Comparison of ENCODE assay signal across 29 cellular contexts in the genomic region with DNA sequence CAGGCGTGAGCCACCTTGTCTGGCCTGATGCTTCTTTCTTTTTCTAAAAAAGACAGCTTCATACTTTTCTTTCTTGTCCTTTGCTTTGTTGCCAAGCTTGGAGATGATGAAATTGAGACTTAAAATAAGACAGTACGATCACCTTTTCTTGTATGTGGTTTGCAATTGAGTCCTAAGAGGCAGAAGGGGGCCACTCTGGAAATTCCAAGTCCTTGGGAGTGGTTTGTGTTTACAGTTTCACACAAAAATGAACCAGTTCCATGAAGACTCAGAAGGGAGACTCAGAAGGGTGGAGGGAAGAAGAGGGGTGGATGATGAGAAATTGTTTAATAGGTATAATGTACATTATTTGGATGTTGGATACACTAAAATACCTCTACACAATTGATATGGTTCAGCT.
DNase-seq lines count a peak whose midpoint lies in the region; ATAC-seq and TF ChIP-seq lines count a peak whose summit lies in the region.
"Had no signal": no experiment of that assay in that cellular context is flagged by ENCODE, and none has a peak within 500 bp of the region (broad histone marks: within the 10 kb centered on the region; RNA-seq: fewer than 3 reads in every experiment).

No MANE protein-coding gene starts in this region.

- H2BK120ac ChIP-seq in IMR-90 (ENCODE audit: low read depth, low read length): peak overlapping the region; percentile 98

- H3K9me3 ChIP-seq in AG04450 (ENCODE audit: control insufficient read depth, insufficient read depth, low read length) (no peaks in the 10 kb centered on the region), IMR-90 (ENCODE audit: control insufficient read depth, insufficient read depth, low read length) (no peaks in the 10 kb centered on the region)
- H3K9me3 ChIP-seq: esophagus squamous epithelium, gastrocnemius medialis, vagina had no signal

- H3K56ac ChIP-seq in IMR-90 (ENCODE audit: extremely low read depth, insufficient read depth, low read length): peak overlapping the region; percentile 73; the same call in 1 of the 2 replicates

- CTCF ChIA-PET in AG04450 (lab: Charles Lee): no interaction called here
- CTCF ChIA-PET in IMR-90 (lab: Yijun Ruan, JAX): no interaction called here
- CTCF ChIA-PET in activated naive CD4-positive, alpha-beta T cell treated with anti-CD3 and anti-CD28 coated beads, Interleukin-2, amount 10 ng/mL, durations not matched to agents 7 days and 5 days (lab: Charles Lee): no interaction called here

- in situ Hi-C loops in IMR-90 (cut with MboI; ENCODE audit: low sequenced_read_pairs): no loop called here

- peaks cover 31% of the 10 kb centered on the region for H3K4me1 ChIP-seq in IMR-90 (ENCODE audit: control insufficient read depth, insufficient read depth, low read length)
- H3K4me1 ChIP-seq: esophagus squamous epithelium, gastrocnemius medialis, vagina had no signal

- H3K9me3 Mint-ChIP-seq in chondrocyte (ENCODE audit: low read depth) (no peaks in the 10 kb centered on the region), osteocyte (ENCODE audit: unreplicated experiment) (no peaks in the 10 kb centered on the region)
- H3K9me3 Mint-ChIP-seq in activated naive CD4-positive, alpha-beta T cell treated with anti-CD3 and anti-CD28 coated beads, Interleukin-2, amount 10 ng/mL, durations not matched to agents 7 days and 5 days: no peaks in the 10 kb centered on the region
- H3K9me3 Mint-ChIP-seq in activated CD4-positive, alpha-beta T cell treated with anti-CD3 and anti-CD28 coated beads, Interleukin-2, amount 10 ng/mL, durations not matched to agents 24 days and 14 days: no peaks in the 10 kb centered on the region
- H3K9me3 Mint-ChIP-seq: activated CD4-positive, alpha-beta memory T cell treated with anti-CD3 and anti-CD28 coated beads for 36 hours; activated T-cell treated with anti-CD3 and anti-CD28 coated beads, Interleukin-2, amount 50 U/mL, for 72 hours; H9; stimulated activated naive CD8-positive, alpha-beta T cell treated with anti-CD3 and anti-CD28 coated beads, Interleukin-15, Interleukin-2, amounts not matched to agents 100 ng/mL and 50 ng/mL, for 24 hours had no signal

- H4K20me1 ChIP-seq in IMR-90 (ENCODE audit: insufficient read depth, low read length): no peaks in the 10 kb centered on the region

- no peak for ATAC-seq in IMR-90 (ENCODE audit: low read depth)
- ATAC-seq: activated T-cell treated with anti-CD3 and anti-CD28 coated beads, Interleukin-2, amount 50 U/mL, for 72 hours; gastrocnemius medialis; T-helper 17 cell had no signal

- H3K9me1 ChIP-seq in IMR-90 (ENCODE audit: insufficient read depth, low read length): peaks cover 27% of the 10 kb centered on the region

- H2AFZ ChIP-seq in IMR-90 (replicated peaks; ENCODE audit: low read length, poor library complexity): no peak overlapping the region
- H2AFZ ChIP-seq: parathyroid adenoma had no signal

- H3K4me3 ChIP-seq in AG04450 (ENCODE audit: low read depth, low read length) (no peak overlapping the region), IMR-90 (ENCODE audit: insufficient read depth, low read depth, low read length) (no peak overlapping the region)
- H3K4me3 ChIP-seq: esophagus squamous epithelium, gastrocnemius medialis, vagina had no signal

- peak overlapping the region; percentile 96 for H2BK20ac ChIP-seq in IMR-90 (ENCODE audit: low read depth, low read length)

- H3K27ac ChIP-seq in AG04450 (ENCODE audit: low read depth, low read length) (peak overlapping the region; percentile 95), IMR-90 (ENCODE audit: insufficient read depth, low read length) (peak overlapping the region; percentile 18; the same call in 1 of the 2 replicates)
- H3K27ac ChIP-seq: gastrocnemius medialis, parathyroid adenoma, vagina had no signal

- peak overlapping the region; percentile 85; the same call in 1 of the 2 replicates for H4K5ac ChIP-seq in IMR-90 (ENCODE audit: low read depth, low read length)

- peak overlapping the region; percentile 92 for H3K14ac ChIP-seq in IMR-90 (replicated peaks; ENCODE audit: low read depth, low read length)

- H2AK5ac ChIP-seq in IMR-90 (ENCODE audit: low read depth, low read length): peak overlapping the region; percentile 95

- peak overlapping the region; percentile 96 for H2BK15ac ChIP-seq in IMR-90 (ENCODE audit: low read depth, low read length)

- no peak overlapping the region for H3K4me3 Mint-ChIP-seq in chondrocyte (ENCODE audit: unreplicated experiment)
- no peak overlapping the region for H3K4me3 Mint-ChIP-seq in osteocyte (ENCODE audit: unreplicated experiment)
- H3K4me3 Mint-ChIP-seq in activated naive CD4-positive, alpha-beta T cell treated with anti-CD3 and anti-CD28 coated beads, Interleukin-2, amount 10 ng/mL, durations not matched to agents 7 days and 5 days: no peak overlapping the region
- H3K4me3 Mint-ChIP-seq in activated CD4-positive, alpha-beta T cell treated with anti-CD3 and anti-CD28 coated beads, Interleukin-2, amount 10 ng/mL, durations not matched to agents 24 days and 14 days: no peak overlapping the region
- H3K4me3 Mint-ChIP-seq: activated CD4-positive, alpha-beta memory T cell treated with anti-CD3 and anti-CD28 coated beads for 36 hours; activated T-cell treated with anti-CD3 and anti-CD28 coated beads, Interleukin-2, amount 50 U/mL, for 72 hours; B cell; H9; stimulated activated naive CD8-positive, alpha-beta T cell treated with anti-CD3 and anti-CD28 coated beads, Interleukin-15, Interleukin-2, amounts not matched to agents 100 ng/mL and 50 ng/mL, for 24 hours; T-helper 17 cell had no signal

- H3K4me1 Mint-ChIP-seq in chondrocyte (ENCODE audit: low read depth) (peaks cover 76% of the 10 kb centered on the region), osteocyte (ENCODE audit: unreplicated experiment) (peaks cover 76% of the 10 kb centered on the region)
- peaks cover 6% of the 10 kb centered on the region for H3K4me1 Mint-ChIP-seq in activated naive CD4-positive, alpha-beta T cell treated with anti-CD3 and anti-CD28 coated beads, Interleukin-2, amount 10 ng/mL, durations not matched to agents 7 days and 5 days
- H3K4me1 Mint-ChIP-seq in activated CD4-positive, alpha-beta T cell treated with anti-CD3 and anti-CD28 coated beads, Interleukin-2, amount 10 ng/mL, durations not matched to agents 24 days and 14 days: peaks cover under 1% of the 10 kb centered on the region
- H3K4me1 Mint-ChIP-seq: T-helper 17 cell had no signal

- no TSS peak for BruUV-seq in IMR-90 (replicated peaks; lab: Mats Ljungman, UMichigan)

- dilution Hi-C loops in IMR-90 (cut with HindIII; ENCODE audit: low sequenced_read_pairs, unreplicated experiment): no loop called here

- H3K9ac ChIP-seq in IMR-90 (ENCODE audit: low read depth, low read length): no peak overlapping the region
- H3K9ac ChIP-seq: parathyroid adenoma had no signal

- peak overlapping the region; percentile 91 for H3K18ac ChIP-seq in IMR-90 (ENCODE audit: low read depth, low read length)

- peak overlapping the region; percentile 61 to 92; a peak in 3 of 4 replicates for H4K8ac ChIP-seq in IMR-90 (ENCODE audit: low read depth in 2 of 2, low read length in 2 of 2)

- TF ChIP-seq CTCF in AG04450 (IDR thresholded peaks at IDR 0.05; ENCODE audit: low read depth, low read length): no peak
- no peak for TF ChIP-seq CTCF in IMR-90 (conservative IDR thresholded peaks at IDR 0.05; ENCODE audit: low read depth, low read length)
- no peak for TF ChIP-seq CTCF in chondrocyte (IDR thresholded peaks at IDR 0.05)
- TF ChIP-seq CTCF in osteocyte (IDR thresholded peaks at IDR 0.05): no peak

- H3K36me3 Mint-ChIP-seq in chondrocyte (ENCODE audit: low read depth) (no peaks in the 10 kb centered on the region), osteocyte (ENCODE audit: unreplicated experiment) (no peaks in the 10 kb centered on the region)
- no peaks in the 10 kb centered on the region for H3K36me3 Mint-ChIP-seq in activated naive CD4-positive, alpha-beta T cell treated with anti-CD3 and anti-CD28 coated beads, Interleukin-2, amount 10 ng/mL, durations not matched to agents 7 days and 5 days
- H3K36me3 Mint-ChIP-seq in activated CD4-positive, alpha-beta T cell treated with anti-CD3 and anti-CD28 coated beads, Interleukin-2, amount 10 ng/mL, durations not matched to agents 24 days and 14 days (ENCODE audit: low read depth): no peaks in the 10 kb centered on the region
- H3K36me3 Mint-ChIP-seq: activated CD4-positive, alpha-beta memory T cell treated with anti-CD3 and anti-CD28 coated beads for 36 hours had no signal

- 100% methylated on average over 1 of the region's 2 CpGs; no CpG with 5 or more reads in 1 of the 2 experiments for WGBS in IMR-90 (ENCODE audit: extremely low coverage in 2 of 2, insufficient read length in 1 of 2), 2 experiments

- H4K91ac ChIP-seq in IMR-90 (ENCODE audit: insufficient read depth, low read depth, low read length): peak overlapping the region; percentile 98

- intact Hi-C loops in IMR-90 (cut with micrococcal nuclease): loop anchor here (5.0 kb wide), 3 partner anchors 40 to 145 kb away; a partner anchor contains a TSS
- intact Hi-C loops in activated CD4-positive, alpha-beta T cell treated with anti-CD3 and anti-CD28 coated beads, Interleukin-2, amount 10 ng/mL, durations not matched to agents 24 days and 14 days (cut with micrococcal nuclease): no loop called here

- no peak overlapping the region for H3K4me2 ChIP-seq in IMR-90 (ENCODE audit: low read depth, low read length)

- H3K27ac Mint-ChIP-seq in chondrocyte (ENCODE audit: unreplicated experiment) (peak overlapping the region; percentile 98), osteocyte (ENCODE audit: unreplicated experiment) (peak overlapping the region; percentile 77)
- H3K27ac Mint-ChIP-seq in activated naive CD4-positive, alpha-beta T cell treated with anti-CD3 and anti-CD28 coated beads, Interleukin-2, amount 10 ng/mL, durations not matched to agents 7 days and 5 days: no peak overlapping the region
- no peak overlapping the region for H3K27ac Mint-ChIP-seq in activated CD4-positive, alpha-beta T cell treated with anti-CD3 and anti-CD28 coated beads, Interleukin-2, amount 10 ng/mL, durations not matched to agents 24 days and 14 days
- H3K27ac Mint-ChIP-seq: activated CD4-positive, alpha-beta memory T cell treated with anti-CD3 and anti-CD28 coated beads for 36 hours; activated T-cell treated with anti-CD3 and anti-CD28 coated beads, Interleukin-2, amount 50 U/mL, for 72 hours; B cell; H9; stimulated activated naive CD8-positive, alpha-beta T cell treated with anti-CD3 and anti-CD28 coated beads, Interleukin-15, Interleukin-2, amounts not matched to agents 100 ng/mL and 50 ng/mL, for 24 hours; T-helper 17 cell had no signal

- no peak for TF ChIP-seq RAD21 in IMR-90 (IDR thresholded peaks at IDR 0.05; ENCODE audit: low read length)

- no peaks in the 10 kb centered on the region for H3K27me3 Mint-ChIP-seq in chondrocyte (ENCODE audit: low read depth)
- no peaks in the 10 kb centered on the region for H3K27me3 Mint-ChIP-seq in osteocyte (ENCODE audit: unreplicated experiment)
- peaks cover 7% of the 10 kb centered on the region for H3K27me3 Mint-ChIP-seq in activated naive CD4-positive, alpha-beta T cell treated with anti-CD3 and anti-CD28 coated beads, Interleukin-2, amount 10 ng/mL, durations not matched to agents 7 days and 5 days
- no peaks in the 10 kb centered on the region for H3K27me3 Mint-ChIP-seq in activated CD4-positive, alpha-beta T cell treated with anti-CD3 and anti-CD28 coated beads, Interleukin-2, amount 10 ng/mL, durations not matched to agents 24 days and 14 days
- H3K27me3 Mint-ChIP-seq: activated CD4-positive, alpha-beta memory T cell treated with anti-CD3 and anti-CD28 coated beads for 36 hours; B cell; stimulated activated naive CD8-positive, alpha-beta T cell treated with anti-CD3 and anti-CD28 coated beads, Interleukin-15, Interleukin-2, amounts not matched to agents 100 ng/mL and 50 ng/mL, for 24 hours; T-helper 17 cell had no signal

- POLR2A ChIA-PET in AG04450 (lab: Yijun Ruan, JAX) (no interaction called here), IMR-90 (lab: Charles Lee; ENCODE audit: unreplicated experiment) (no interaction called here)

- H2BK5ac ChIP-seq in IMR-90 (ENCODE audit: low read depth, low read length, poor library complexity, severe bottlenecking): peak overlapping the region; percentile 78

- peak overlapping the region; percentile 98 for H3K4ac ChIP-seq in IMR-90 (ENCODE audit: low read depth, low read length)

- DNase-seq in AG04450 (ENCODE audit: low read depth, low spot score) (no peak), IMR-90 (peak; percentile 61), chondrocyte (ENCODE audit: low spot score) (no peak), osteocyte (ENCODE audit: extremely low spot score, unreplicated experiment) (no peak)
- DNase-seq in activated naive CD4-positive, alpha-beta T cell (lab: John Stamatoyannopoulos, UW): no peak
- DNase-seq in activated naive CD4-positive, alpha-beta T cell treated with anti-CD3 and anti-CD28 coated beads, Interleukin-2, amount 10 ng/mL, durations not matched to agents 7 days and 5 days: no peak
- no peak for DNase-seq in activated CD4-positive, alpha-beta T cell treated with anti-CD3 and anti-CD28 coated beads for 48 hours
- no peak for DNase-seq in activated CD4-positive, alpha-beta T cell treated with anti-CD3 and anti-CD28 coated beads, Interleukin-2, amount 10 ng/mL, durations not matched to agents 24 days and 14 days
- DNase-seq: activated CD4-positive, alpha-beta memory T cell treated with anti-CD3 and anti-CD28 coated beads for 36 hours; activated CD4-positive, CD25-positive, alpha-beta regulatory T cell; activated T-cell treated with anti-CD3 and anti-CD28 coated beads, Interleukin-2, amount 50 U/mL, for 72 hours; cerebellar nuclear complex; DMS53; esophagus squamous epithelium; gastrocnemius medialis; H9; Kasumi-1; left cardiac atrium; MV-4-11; NCI-H1694; NCI-H510A; retina; small intestine; stimulated activated CD4-positive, alpha-beta T cell treated with anti-CD3 and anti-CD28 coated beads, Interleukin-1b, Interleukin-23, amount 100 ng/mL, for 48 hours; T-helper 17 cell had no signal

- peak overlapping the region; percentile 93 for H3K23ac ChIP-seq in IMR-90 (ENCODE audit: low read depth, low read length)

- H2AK9ac ChIP-seq in IMR-90 (replicated peaks; ENCODE audit: low read depth, low read length, poor library complexity): no peak overlapping the region

- no peaks in the 10 kb centered on the region for H3K27me3 ChIP-seq in AG04450 (ENCODE audit: control insufficient read depth, insufficient read depth, low read length)
- H3K27me3 ChIP-seq in IMR-90 (ENCODE audit: control insufficient read depth, insufficient read depth, low read length): no peaks in the 10 kb centered on the region; the same call in 1 of the 2 replicates
- H3K27me3 ChIP-seq: esophagus squamous epithelium, gastrocnemius medialis, vagina had no signal

- H3K36me3 ChIP-seq in IMR-90 (ENCODE audit: control insufficient read depth, insufficient read depth, low read length): no peaks in the 10 kb centered on the region
- H3K36me3 ChIP-seq: esophagus squamous epithelium, gastrocnemius medialis, vagina had no signal

- no peak for TF ChIP-seq POLR2A in IMR-90 (IDR thresholded peaks at IDR 0.05; ENCODE audit: low read depth, low read length)

- H3K79me1 ChIP-seq in IMR-90 (ENCODE audit: low read depth in 1 of 2, low read length in 2 of 2): peaks cover 0 to 4% of the 10 kb centered on the region in 2 experiments; a peak in 1 of 4 replicates

Comparison
In these comparisons a context has a peak if more than half of its experiments do, and no peak if none do; other contexts are left out.
1. H3K27ac Mint-ChIP-seq: peak in chondrocyte (single experiment) and osteocyte (single experiment); none in activated naive CD4-positive, alpha-beta T cell treated with anti-CD3 and anti-CD28 coated beads, Interleukin-2, amount 10 ng/mL, durations not matched to agents 7 days and 5 days (single experiment) and activated CD4-positive, alpha-beta T cell treated with anti-CD3 and anti-CD28 coated beads, Interleukin-2, amount 10 ng/mL, durations not matched to agents 24 days and 14 days (single experiment).